1 cellular context compared by ENCODE assay signal in genomic region chr11:13114566-13115465, GRCh38.
TF ChIP-seq lines count a peak whose summit lies in the region.

No MANE protein-coding gene starts in this region.

TF ChIP-seq in K562, 482 proteins besides CTCF, POLR2A, EP300 and RAD21 (continued from another document and continues in another):
- TF ChIP-seq ZMIZ1 (IDR thresholded peaks at IDR 0.05; ENCODE audit: low read depth in 2 of 2, low read length in 2 of 2) (no peak), KLF16 (IDR thresholded peaks at IDR 0.05) (no peak), CHCHD3 (CRISPR knock-in tag; IDR thresholded peaks at IDR 0.05) (no peak), IRF9 (tag; IDR thresholded peaks at IDR 0.05) (no peak), FOXJ2 (tag; IDR thresholded peaks at IDR 0.05) (0 out of 2 replicates have a peak, but pooled peaks have one; percentile 40), GABPB2 (CRISPR knock-in tag; conservative IDR thresholded peaks at IDR 0.05) (no peak), HDAC3 (IDR thresholded peaks at IDR 0.05; ENCODE audit: borderline replicate concordance, partially characterized antibody) (no peak), OTX1 (CRISPR knock-in tag; IDR thresholded peaks at IDR 0.05) (no peak), CBFA2T2 (conservative IDR thresholded peaks at IDR 0.05) (no peak), VEZF1 (CRISPR knock-in tag; IDR thresholded peaks at IDR 0.05) (no peak), SIN3A (IDR thresholded peaks at IDR 0.05; ENCODE audit: borderline replicate concordance in 2 of 2, control insufficient read depth in 1 of 2, low read depth in 2 of 2, low read length in 2 of 2) (no peak), GATA2 (CRISPR knock-in tag; IDR thresholded peaks at IDR 0.05) (no peak), FUS (optimal IDR thresholded peaks at IDR 0.05; ENCODE audit: low read depth, low read length) (no peak), ILK (tag; IDR thresholded peaks at IDR 0.05; ENCODE audit: borderline replicate concordance, low read depth) (no peak), HBP1 (CRISPR knock-in tag; IDR thresholded peaks at IDR 0.05) (no peak), BCL6 (CRISPR knock-in tag; IDR thresholded peaks at IDR 0.05) (no peak), ZNF431 (CRISPR knock-in tag; IDR thresholded peaks at IDR 0.05) (no peak), NEUROD1 (IDR thresholded peaks at IDR 0.05; ENCODE audit: borderline replicate concordance, low read depth, low read length, partially characterized antibody) (peak; percentile 43), CXXC5 (CRISPR knock-in tag; IDR thresholded peaks at IDR 0.05) (0 out of 2 replicates have a peak, but pooled peaks have one; percentile 16), POLR2G (IDR thresholded peaks at IDR 0.05; ENCODE audit: low read depth, low read length) (no peak), CC2D1A (IDR thresholded peaks at IDR 0.05) (0 out of 2 replicates have a peak, but pooled peaks have one; percentile 75), FOXK2 (conservative IDR thresholded peaks at IDR 0.05 in 1 of 2, IDR thresholded peaks at IDR 0.05 in 1 of 2; ENCODE audit: low read depth in 2 of 2) (0 out of 4 replicates have a peak, but pooled peaks of 1 of the 2 experiments have one; percentile 27), SMAD2 (IDR thresholded peaks at IDR 0.05; ENCODE audit: low read depth, low read length) (no peak), SPI1 (IDR thresholded peaks at IDR 0.05; ENCODE audit: borderline replicate concordance, low read depth, low read length) (no peak), CEBPG (CRISPR knock-in tag; IDR thresholded peaks at IDR 0.05) (peak; percentile 45; the same call in 1 of the 2 replicates), CEBPG (tag; conservative IDR thresholded peaks at IDR 0.05 in 1 of 2, IDR thresholded peaks at IDR 0.05 in 1 of 2) (no peak), TEAD2 (tag; IDR thresholded peaks at IDR 0.05) (no peak), ZNF253 (CRISPR knock-in tag; conservative IDR thresholded peaks at IDR 0.05) (no peak), FOXM1 (IDR thresholded peaks at IDR 0.05; ENCODE audit: low read depth) (no peak), FOXM1 (CRISPR knock-in tag; IDR thresholded peaks at IDR 0.05; ENCODE audit: low read depth) (no peak), ZNF146 (CRISPR knock-in tag; IDR thresholded peaks at IDR 0.05; ENCODE audit: unreplicated experiment) (no peak), MTA1 (IDR thresholded peaks at IDR 0.05; ENCODE audit: borderline replicate concordance) (no peak), TCFL5 (CRISPR knock-in tag; conservative IDR thresholded peaks at IDR 0.05) (no peak), ZSCAN32 (CRISPR knock-in tag; IDR thresholded peaks at IDR 0.05) (no peak)
- TF ChIP-seq, protein P1, sequence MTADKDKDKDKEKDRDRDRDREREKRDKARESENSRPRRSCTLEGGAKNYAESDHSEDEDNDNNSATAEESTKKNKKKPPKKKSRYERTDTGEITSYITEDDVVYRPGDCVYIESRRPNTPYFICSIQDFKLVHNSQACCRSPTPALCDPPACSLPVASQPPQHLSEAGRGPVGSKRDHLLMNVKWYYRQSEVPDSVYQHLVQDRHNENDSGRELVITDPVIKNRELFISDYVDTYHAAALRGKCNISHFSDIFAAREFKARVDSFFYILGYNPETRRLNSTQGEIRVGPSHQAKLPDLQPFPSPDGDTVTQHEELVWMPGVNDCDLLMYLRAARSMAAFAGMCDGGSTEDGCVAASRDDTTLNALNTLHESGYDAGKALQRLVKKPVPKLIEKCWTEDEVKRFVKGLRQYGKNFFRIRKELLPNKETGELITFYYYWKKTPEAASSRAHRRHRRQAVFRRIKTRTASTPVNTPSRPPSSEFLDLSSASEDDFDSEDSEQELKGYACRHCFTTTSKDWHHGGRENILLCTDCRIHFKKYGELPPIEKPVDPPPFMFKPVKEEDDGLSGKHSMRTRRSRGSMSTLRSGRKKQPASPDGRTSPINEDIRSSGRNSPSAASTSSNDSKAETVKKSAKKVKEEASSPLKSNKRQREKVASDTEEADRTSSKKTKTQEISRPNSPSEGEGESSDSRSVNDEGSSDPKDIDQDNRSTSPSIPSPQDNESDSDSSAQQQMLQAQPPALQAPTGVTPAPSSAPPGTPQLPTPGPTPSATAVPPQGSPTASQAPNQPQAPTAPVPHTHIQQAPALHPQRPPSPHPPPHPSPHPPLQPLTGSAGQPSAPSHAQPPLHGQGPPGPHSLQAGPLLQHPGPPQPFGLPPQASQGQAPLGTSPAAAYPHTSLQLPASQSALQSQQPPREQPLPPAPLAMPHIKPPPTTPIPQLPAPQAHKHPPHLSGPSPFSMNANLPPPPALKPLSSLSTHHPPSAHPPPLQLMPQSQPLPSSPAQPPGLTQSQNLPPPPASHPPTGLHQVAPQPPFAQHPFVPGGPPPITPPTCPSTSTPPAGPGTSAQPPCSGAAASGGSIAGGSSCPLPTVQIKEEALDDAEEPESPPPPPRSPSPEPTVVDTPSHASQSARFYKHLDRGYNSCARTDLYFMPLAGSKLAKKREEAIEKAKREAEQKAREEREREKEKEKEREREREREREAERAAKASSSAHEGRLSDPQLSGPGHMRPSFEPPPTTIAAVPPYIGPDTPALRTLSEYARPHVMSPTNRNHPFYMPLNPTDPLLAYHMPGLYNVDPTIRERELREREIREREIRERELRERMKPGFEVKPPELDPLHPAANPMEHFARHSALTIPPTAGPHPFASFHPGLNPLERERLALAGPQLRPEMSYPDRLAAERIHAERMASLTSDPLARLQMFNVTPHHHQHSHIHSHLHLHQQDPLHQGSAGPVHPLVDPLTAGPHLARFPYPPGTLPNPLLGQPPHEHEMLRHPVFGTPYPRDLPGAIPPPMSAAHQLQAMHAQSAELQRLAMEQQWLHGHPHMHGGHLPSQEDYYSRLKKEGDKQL (CRISPR knock-in tag; IDR thresholded peaks at IDR 0.05; ENCODE audit: borderline replicate concordance) = no peak
- TF ChIP-seq, protein P2, sequence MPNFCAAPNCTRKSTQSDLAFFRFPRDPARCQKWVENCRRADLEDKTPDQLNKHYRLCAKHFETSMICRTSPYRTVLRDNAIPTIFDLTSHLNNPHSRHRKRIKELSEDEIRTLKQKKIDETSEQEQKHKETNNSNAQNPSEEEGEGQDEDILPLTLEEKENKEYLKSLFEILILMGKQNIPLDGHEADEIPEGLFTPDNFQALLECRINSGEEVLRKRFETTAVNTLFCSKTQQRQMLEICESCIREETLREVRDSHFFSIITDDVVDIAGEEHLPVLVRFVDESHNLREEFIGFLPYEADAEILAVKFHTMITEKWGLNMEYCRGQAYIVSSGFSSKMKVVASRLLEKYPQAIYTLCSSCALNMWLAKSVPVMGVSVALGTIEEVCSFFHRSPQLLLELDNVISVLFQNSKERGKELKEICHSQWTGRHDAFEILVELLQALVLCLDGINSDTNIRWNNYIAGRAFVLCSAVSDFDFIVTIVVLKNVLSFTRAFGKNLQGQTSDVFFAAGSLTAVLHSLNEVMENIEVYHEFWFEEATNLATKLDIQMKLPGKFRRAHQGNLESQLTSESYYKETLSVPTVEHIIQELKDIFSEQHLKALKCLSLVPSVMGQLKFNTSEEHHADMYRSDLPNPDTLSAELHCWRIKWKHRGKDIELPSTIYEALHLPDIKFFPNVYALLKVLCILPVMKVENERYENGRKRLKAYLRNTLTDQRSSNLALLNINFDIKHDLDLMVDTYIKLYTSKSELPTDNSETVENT (CRISPR knock-in tag; IDR thresholded peaks at IDR 0.05) = no peak
- TF ChIP-seq, protein P3, sequence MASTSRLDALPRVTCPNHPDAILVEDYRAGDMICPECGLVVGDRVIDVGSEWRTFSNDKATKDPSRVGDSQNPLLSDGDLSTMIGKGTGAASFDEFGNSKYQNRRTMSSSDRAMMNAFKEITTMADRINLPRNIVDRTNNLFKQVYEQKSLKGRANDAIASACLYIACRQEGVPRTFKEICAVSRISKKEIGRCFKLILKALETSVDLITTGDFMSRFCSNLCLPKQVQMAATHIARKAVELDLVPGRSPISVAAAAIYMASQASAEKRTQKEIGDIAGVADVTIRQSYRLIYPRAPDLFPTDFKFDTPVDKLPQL (IDR thresholded peaks at IDR 0.05; ENCODE audit: extremely low read depth, insufficient read length) = no peak
- TF ChIP-seq, protein P4, sequence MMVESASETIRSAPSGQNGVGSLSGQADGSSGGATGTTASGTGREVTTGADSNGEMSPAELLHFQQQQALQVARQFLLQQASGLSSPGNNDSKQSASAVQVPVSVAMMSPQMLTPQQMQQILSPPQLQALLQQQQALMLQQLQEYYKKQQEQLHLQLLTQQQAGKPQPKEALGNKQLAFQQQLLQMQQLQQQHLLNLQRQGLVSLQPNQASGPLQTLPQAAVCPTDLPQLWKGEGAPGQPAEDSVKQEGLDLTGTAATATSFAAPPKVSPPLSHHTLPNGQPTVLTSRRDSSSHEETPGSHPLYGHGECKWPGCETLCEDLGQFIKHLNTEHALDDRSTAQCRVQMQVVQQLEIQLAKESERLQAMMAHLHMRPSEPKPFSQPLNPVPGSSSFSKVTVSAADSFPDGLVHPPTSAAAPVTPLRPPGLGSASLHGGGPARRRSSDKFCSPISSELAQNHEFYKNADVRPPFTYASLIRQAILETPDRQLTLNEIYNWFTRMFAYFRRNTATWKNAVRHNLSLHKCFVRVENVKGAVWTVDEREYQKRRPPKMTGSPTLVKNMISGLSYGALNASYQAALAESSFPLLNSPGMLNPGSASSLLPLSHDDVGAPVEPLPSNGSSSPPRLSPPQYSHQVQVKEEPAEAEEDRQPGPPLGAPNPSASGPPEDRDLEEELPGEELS (CRISPR knock-in tag; IDR thresholded peaks at IDR 0.05; ENCODE audit: borderline replicate concordance) = no peak
- TF ChIP-seq, protein P5, sequence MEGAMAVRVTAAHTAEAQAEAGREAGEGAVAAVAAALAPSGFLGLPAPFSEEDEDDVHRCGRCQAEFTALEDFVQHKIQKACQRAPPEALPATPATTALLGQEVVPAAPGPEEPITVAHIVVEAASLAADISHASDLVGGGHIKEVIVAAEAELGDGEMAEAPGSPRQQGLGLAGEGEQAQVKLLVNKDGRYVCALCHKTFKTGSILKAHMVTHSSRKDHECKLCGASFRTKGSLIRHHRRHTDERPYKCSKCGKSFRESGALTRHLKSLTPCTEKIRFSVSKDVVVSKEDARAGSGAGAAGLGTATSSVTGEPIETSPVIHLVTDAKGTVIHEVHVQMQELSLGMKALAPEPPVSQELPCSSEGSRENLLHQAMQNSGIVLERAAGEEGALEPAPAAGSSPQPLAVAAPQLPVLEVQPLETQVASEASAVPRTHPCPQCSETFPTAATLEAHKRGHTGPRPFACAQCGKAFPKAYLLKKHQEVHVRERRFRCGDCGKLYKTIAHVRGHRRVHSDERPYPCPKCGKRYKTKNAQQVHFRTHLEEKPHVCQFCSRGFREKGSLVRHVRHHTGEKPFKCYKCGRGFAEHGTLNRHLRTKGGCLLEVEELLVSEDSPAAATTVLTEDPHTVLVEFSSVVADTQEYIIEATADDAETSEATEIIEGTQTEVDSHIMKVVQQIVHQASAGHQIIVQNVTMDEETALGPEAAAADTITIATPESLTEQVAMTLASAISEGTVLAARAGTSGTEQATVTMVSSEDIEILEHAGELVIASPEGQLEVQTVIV (CRISPR knock-in tag; IDR thresholded peaks at IDR 0.05; ENCODE audit: borderline replicate concordance) = no peak
